Comparison of ENCODE assay signal across 1 cellular context in genomic region chr19:51595190-51595589, GRCh38.
TF ChIP-seq lines count a peak whose summit lies in the region.

No MANE protein-coding gene starts in this region.

TF ChIP-seq in IMR-90, 13 proteins besides CTCF, POLR2A, EP300 and RAD21:
- TF ChIP-seq FOS (IDR thresholded peaks at IDR 0.05; ENCODE audit: low read depth, low read length), result no peak
- TF ChIP-seq NFE2L2 (IDR thresholded peaks at IDR 0.05; ENCODE audit: low read depth, low read length), result no peak
- TF ChIP-seq CHD1 (IDR thresholded peaks at IDR 0.05; ENCODE audit: low read depth, low read length), result no peak
- no peak for TF ChIP-seq USF2 (IDR thresholded peaks at IDR 0.05; ENCODE audit: low read depth, low read length)
- TF ChIP-seq ELK1 (IDR thresholded peaks at IDR 0.05; ENCODE audit: borderline replicate concordance, low read depth, low read length), result no peak
- no peak for TF ChIP-seq SMC3 (IDR thresholded peaks at IDR 0.05; ENCODE audit: low read depth, low read length)
- no peak for TF ChIP-seq RFX5 (IDR thresholded peaks at IDR 0.05; ENCODE audit: low read depth, low read length)
- no peak for TF ChIP-seq BHLHE40 (IDR thresholded peaks at IDR 0.05; ENCODE audit: low read depth, low read length)
